8 cellular contexts compared by ENCODE assay signal in genomic region chr11:3063876-3064275, GRCh38. TPM values are rescaled to one million over a fixed set of nuclear protein-coding genes. Genes with fewer than 3 reads are reported as not detected.
A peak's percentile ranks its signal among the peaks of the same experiment; 100 is the strongest.
DNase-seq lines count a peak whose midpoint lies in the region; TF ChIP-seq lines count a peak whose summit lies in the region.
"Not testable (repeated sequence)": the region's sequence is repeated elsewhere in the genome, so short reads cannot be mapped to it uniquely, and the experiment has no call there.

No MANE protein-coding gene starts in this region.

- not testable (repeated sequence) for H3K9me2 ChIP-seq in GM23248 (ENCODE audit: insufficient read depth)

- H3K9ac ChIP-seq in GM23248, result not testable (repeated sequence)

- H3K4me2 ChIP-seq in GM23248 (ENCODE audit: unreplicated experiment), result not testable (repeated sequence)

- H3K27ac ChIP-seq in GM23248; iPS DF 6.9 (ENCODE audit: low read length): not testable (repeated sequence)

- not testable (repeated sequence) for H3K27me3 ChIP-seq in GM23248 (replicated peaks; ENCODE audit: insufficient read depth); iPS DF 6.9 (ENCODE audit: control insufficient read depth, insufficient read depth, low read length)

- H3F3A ChIP-seq in GM23248 (ENCODE audit: insufficient read depth), result not testable (repeated sequence)

- TF ChIP-seq CTCF in AG10803 (conservative IDR thresholded peaks at IDR 0.05; ENCODE audit: low read length); fibroblast of pulmonary artery (IDR thresholded peaks at IDR 0.05; ENCODE audit: low read length, missing control alignments): not testable (repeated sequence)

- not testable (repeated sequence) for H3K4me3 ChIP-seq in AG10803 (ENCODE audit: low read length); GM23248; fibroblast of pulmonary artery (replicated peaks; ENCODE audit: low read depth, low read length); iPS DF 6.9 (ENCODE audit: low read length)

- H3K79me2 ChIP-seq in GM23248 (ENCODE audit: insufficient read depth), result not testable (repeated sequence)

- not testable (repeated sequence) for H3K36me3 ChIP-seq in GM23248 (ENCODE audit: low read depth); iPS DF 6.9 (ENCODE audit: control insufficient read depth, insufficient read depth, low read length)

- not testable (repeated sequence) for H3K4me1 ChIP-seq in GM23248 (ENCODE audit: insufficient read depth); iPS DF 6.9 (ENCODE audit: control insufficient read depth, insufficient read depth, low read length)

- in situ Hi-C loops in GM23248 (cut with MboI), result not testable (repeated sequence)

- H4K20me1 ChIP-seq in GM23248 (ENCODE audit: insufficient read depth), result not testable (repeated sequence)

- H2AFZ ChIP-seq in GM23248, result not testable (repeated sequence)

- DNase-seq in AG10803 (ENCODE audit: low read depth) (peak; percentile 22), GM23248 (peak; percentile 34), M059J (ENCODE audit: low read depth) (peak; percentile 62), T1000 (lab: John Stamatoyannopoulos, UW) (peak; percentile 16), ecto neural progenitor cell (ENCODE audit: low spot score) (peak; percentile 58), fibroblast of pulmonary artery (ENCODE audit: low read depth) (peak; percentile 29), iPS DF 6.9 (ENCODE audit: low read depth, low spot score) (peak; percentile 7), non-pigmented ciliary epithelial cell (ENCODE audit: low read depth) (peak; percentile 22)

- not testable (repeated sequence) for H3K9me3 ChIP-seq in GM23248 (ENCODE audit: low read depth); iPS DF 6.9 (ENCODE audit: control insufficient read depth, insufficient read depth, low read length)

- 62 to 72% methylated on average over 8 of the region's 8 CpGs for WGBS in GM23248 (ENCODE audit: low coverage in 1 of 2, low lambda C conversion rate in 2 of 2, missing lambda C conversion rate in 2 of 2), 2 experiments
- WGBS in iPS DF 6.9 (ENCODE audit: insufficient coverage, insufficient read length), result no CpG with 5 or more reads among the region's 8 CpGs

RNA-seq across cellular contexts. Expression of gene CARS1, which starts 6.7 kb away (rescaled TPM):
- 111 and 125 TPM in 2 replicates for total RNA-seq in GM23248 (2014; rRNA removed; shearing (Covaris generic))
- polyA plus RNA-seq in GM23248 (2016; fragmentation: Nextera tagmentation; extraction: Ambion mirVana), result 115 and 120 TPM in 2 replicates
- total RNA-seq in M059J (2014; rRNA removed; shearing (Covaris generic)), result 36.9 and 58.8 TPM in 2 replicates

Comparison
In these comparisons a context has a peak if more than half of its experiments do, and no peak if none do; other contexts are left out.
1. DNase-seq: peak in every context shown above with its lines; median percentile 62 in M059J; 58 in ecto neural progenitor cell; 34 in GM23248; 29 in fibroblast of pulmonary artery; 22 in AG10803; 22 in non-pigmented ciliary epithelial cell; 16 in T1000; 7 in iPS DF 6.9.